30 cellular contexts compared by ENCODE assay signal in the genomic region with DNA sequence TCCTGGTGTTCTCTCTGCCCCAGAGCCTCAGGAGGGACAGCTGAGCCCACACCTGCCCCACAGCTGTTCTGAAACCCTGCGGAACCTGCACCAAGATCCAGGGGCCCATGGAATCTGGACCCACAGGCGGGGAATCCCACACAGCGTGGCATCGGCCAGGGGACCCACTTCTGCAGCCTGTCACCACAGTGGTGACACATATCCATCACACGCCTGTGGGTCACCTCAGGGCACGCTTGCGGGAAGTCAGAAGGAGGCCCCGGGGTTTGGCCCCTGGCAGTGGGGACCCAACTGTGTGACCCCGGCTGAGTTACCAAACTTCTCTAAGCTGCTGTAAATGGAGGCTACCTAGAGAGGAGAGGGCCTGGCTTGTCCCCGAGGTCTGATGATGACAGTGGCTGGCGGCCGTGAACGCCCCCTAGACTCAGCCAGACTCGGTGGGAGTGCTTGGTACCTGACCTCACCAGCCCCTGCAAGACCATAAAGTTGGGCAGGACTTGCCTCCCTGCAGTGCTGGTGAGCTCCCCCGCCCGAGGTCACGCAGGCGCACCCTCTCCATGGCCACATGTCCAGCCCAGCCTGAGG. TPM values are rescaled to one million over a fixed set of nuclear protein-coding genes. Genes with fewer than 3 reads are reported as not detected.
DNase-seq lines count a peak whose midpoint lies in the region; FAIRE-seq and TF ChIP-seq lines count a peak whose summit lies in the region.
"Had no signal": no experiment of that assay in that cellular context is flagged by ENCODE, and none has a peak within 500 bp of the region (broad histone marks: within the 10 kb centered on the region; RNA-seq: fewer than 3 reads in every experiment).

No MANE protein-coding gene starts in this region.

- peaks cover 7% of the 10 kb centered on the region for H3K27me3 Mint-ChIP-seq in glutamatergic neuron (ENCODE audit: unreplicated experiment)
- peaks cover 74% of the 10 kb centered on the region for H3K27me3 Mint-ChIP-seq in endodermal cell (ENCODE audit: insufficient read depth)

- DNase-seq in HTR-8/SVneo (ENCODE audit: insufficient read length, low spot score) (no peak), H1 (ENCODE audit: low read depth in 1 of 2, low spot score in 2 of 2) (no peak), glutamatergic neuron (no peak), endodermal cell (no peak), GM12892 (ENCODE audit: insufficient read length) (no peak)
- DNase-seq: 8988T; ACHN; BE2C; C1 segment of cervical spinal cord; CD4-positive, CD25-positive, alpha-beta regulatory T cell; CD8-positive, alpha-beta memory T cell; COR-L47; DMS 273 treated with DMSO at 0.1 percent for 48 hours; DMS153; DMS53; DMS79; DND-41; EL; GDM1 had no signal

- H3K36me3 ChIP-seq in HEK293 (ENCODE audit: control insufficient read depth in 2 of 2, insufficient read depth in 1 of 2, low read length in 2 of 2) (no peaks in the 10 kb centered on the region), H1 (ENCODE audit: control insufficient read depth in 2 of 4, insufficient read depth in 4 of 4, low read length in 3 of 4) (no peaks in the 10 kb centered on the region), endodermal cell (ENCODE audit: control insufficient read depth, insufficient read depth, low read length) (no peaks in the 10 kb centered on the region)
- H3K36me3 ChIP-seq: BE2C, BLaER1 had no signal

- no peak overlapping the region for H2BK5ac ChIP-seq in H1 (ENCODE audit: low read depth, low read length)

- no peak overlapping the region for H3K9ac ChIP-seq in H1 (replicated peaks in 1 of 4; ENCODE audit: extremely low read depth in 1 of 4, low read depth in 3 of 4, low read length in 3 of 4)
- no peak overlapping the region for H3K9ac ChIP-seq in endodermal cell (ENCODE audit: extremely low read depth, low read length, poor library complexity, severe bottlenecking)
- H3K9ac ChIP-seq: BLaER1 had no signal

- no peak overlapping the region for H2AK5ac ChIP-seq in H1 (ENCODE audit: low read depth, low read length)

- H4K8ac ChIP-seq in H1 (ENCODE audit: extremely low read depth, insufficient read depth, low read length), result no peak overlapping the region

- H4K5ac ChIP-seq in H1 (ENCODE audit: insufficient read length, low read depth, low read length), result no peak overlapping the region

- no peak overlapping the region for H3K4me2 ChIP-seq in H1 (ENCODE audit: insufficient read depth in 1 of 2, low read depth in 2 of 2, low read length in 2 of 2)

- CTCF ChIA-PET in HEK293 (lab: Yijun Ruan, JAX) (interaction anchor here (0.7 kb wide), 1 partner anchor 83 kb away, joined by 3 read pairs; no protein-coding TSS in a partner anchor), H1 (lab: Charles Lee; ENCODE audit: partially characterized antibody) (interaction anchor here (1.1 to 2.2 kb wide), 4 partner anchors 10 to 245 kb away, joined by 3 to 6 read pairs (median 3); no protein-coding TSS in a partner anchor)

- H3K36me3 Mint-ChIP-seq in glutamatergic neuron (ENCODE audit: unreplicated experiment), result no peaks in the 10 kb centered on the region
- no peaks in the 10 kb centered on the region for H3K36me3 Mint-ChIP-seq in endodermal cell (ENCODE audit: low read depth)
- H3K36me3 Mint-ChIP-seq: CD14-positive monocyte; CD4-positive, alpha-beta memory T cell; CD4-positive, CD25-positive, alpha-beta regulatory T cell; CD8-positive, alpha-beta memory T cell had no signal

- no peak overlapping the region for H3K18ac ChIP-seq in H1 (ENCODE audit: extremely low read depth, low read length)

- H3K27ac Mint-ChIP-seq in glutamatergic neuron (ENCODE audit: unreplicated experiment) (no peak overlapping the region), endodermal cell (no peak overlapping the region)
- H3K27ac Mint-ChIP-seq: CD14-positive monocyte; CD4-positive, CD25-positive, alpha-beta regulatory T cell; CD8-positive, alpha-beta memory T cell had no signal

- H3K4me3 Mint-ChIP-seq in glutamatergic neuron (ENCODE audit: unreplicated experiment), result no peak overlapping the region
- H3K4me3 Mint-ChIP-seq in endodermal cell, result no peak overlapping the region
- H3K4me3 Mint-ChIP-seq: CD4-positive, alpha-beta memory T cell; CD4-positive, CD25-positive, alpha-beta regulatory T cell; CD8-positive, alpha-beta memory T cell had no signal

- H3K4me1 ChIP-seq in HEK293 (ENCODE audit: control insufficient read depth, insufficient read depth, low read length) (peaks cover 2% of the 10 kb centered on the region; the same call in 1 of the 2 replicates), H1 (replicated peaks in 1 of 4; ENCODE audit: control insufficient read depth in 3 of 4, insufficient read depth in 4 of 4, low read length in 3 of 4) (peaks cover 0 to 34% (median 16%) of the 10 kb centered on the region in 4 experiments; a peak in 6 of 7 replicates), endodermal cell (ENCODE audit: control insufficient read depth, insufficient read depth, low read length) (peaks cover 4% of the 10 kb centered on the region)

- no peak overlapping the region for H3K14ac ChIP-seq in H1 (ENCODE audit: insufficient read length)

- H3K9me3 Mint-ChIP-seq in glutamatergic neuron (ENCODE audit: unreplicated experiment), result peaks cover 7% of the 10 kb centered on the region
- H3K9me3 Mint-ChIP-seq in endodermal cell, result no peaks in the 10 kb centered on the region
- H3K9me3 Mint-ChIP-seq: CD4-positive, alpha-beta memory T cell; CD8-positive, alpha-beta memory T cell had no signal

- H2BK120ac ChIP-seq in H1 (replicated peaks; ENCODE audit: low read depth, low read length), result no peak overlapping the region

- peaks cover 9 to 64% (median 43%) of the 10 kb centered on the region in 4 experiments for H3K27me3 ChIP-seq in H1 (replicated peaks in 1 of 4; ENCODE audit: control insufficient read depth in 3 of 4, extremely low read depth in 1 of 4, insufficient read depth in 3 of 4, low read length in 3 of 4)
- peaks cover 86% of the 10 kb centered on the region for H3K27me3 ChIP-seq in endodermal cell (ENCODE audit: control insufficient read depth, insufficient read depth, low read length, poor library complexity, severe bottlenecking)

- 0 out of 2 replicates have a peak overlapping the region, but pooled peaks have one; percentile 61 for H2BK15ac ChIP-seq in H1 (ENCODE audit: low read length)

- no peak overlapping the region; the same call in 1 of the 2 replicates for H2BK12ac ChIP-seq in H1 (ENCODE audit: low read depth, low read length)

- TF ChIP-seq EP300 in H1 (IDR thresholded peaks at IDR 0.05; ENCODE audit: borderline replicate concordance in 1 of 2, low read depth in 2 of 2, low read length in 2 of 2), result no peak

- H3K56ac ChIP-seq in H1 (replicated peaks; ENCODE audit: insufficient read length, low read depth, low read length), result no peak overlapping the region

- no peaks in the 10 kb centered on the region for H3K79me2 ChIP-seq in H1 (ENCODE audit: control insufficient read depth in 1 of 2, insufficient read depth in 2 of 2, low read length in 2 of 2)

- peaks cover 21% of the 10 kb centered on the region; the same call in 1 of the 2 replicates for H3K23me2 ChIP-seq in H1 (ENCODE audit: low read depth, low read length)

- no peak overlapping the region for H3K4ac ChIP-seq in H1 (replicated peaks; ENCODE audit: insufficient read length, low read depth, low read length)

- TF ChIP-seq CTCF in HEK293 (tag by site-specific recombination; IDR thresholded peaks at IDR 0.05) (no peak), H1 (IDR thresholded peaks at IDR 0.05; ENCODE audit: control extremely low read depth in 1 of 3, insufficient read depth in 1 of 3, low read depth in 1 of 3, low read length in 3 of 3) (no peak), glutamatergic neuron (IDR thresholded peaks at IDR 0.05; ENCODE audit: partially characterized antibody, unreplicated experiment) (no peak), endodermal cell (conservative IDR thresholded peaks at IDR 0.05) (no peak)

- POLR2A ChIA-PET in HEK293 (lab: Yijun Ruan, JAX), result no interaction called here
- POLR2A ChIA-PET in H1 (lab: Charles Lee; ENCODE audit: partially characterized antibody), result interaction anchor here (0.7 to 1.6 kb wide), 2 partner anchors 31 to 51 kb away, joined by 3 read pairs; no protein-coding TSS in a partner anchor

- H4K20me1 ChIP-seq in H1 (replicated peaks in 1 of 2; ENCODE audit: control insufficient read depth in 1 of 2, insufficient read depth in 2 of 2, low read length in 2 of 2), result peaks cover 6 to 18% of the 10 kb centered on the region in 2 experiments

- peaks cover 5% of the 10 kb centered on the region for H3K4me1 Mint-ChIP-seq in glutamatergic neuron (ENCODE audit: low read depth, unreplicated experiment)
- peaks cover 3% of the 10 kb centered on the region for H3K4me1 Mint-ChIP-seq in endodermal cell
- H3K4me1 Mint-ChIP-seq: CD14-positive monocyte had no signal

- H3K4me3 ChIP-seq in HEK293 (ENCODE audit: low read depth, low read length) (no peak overlapping the region), H1 (ENCODE audit: extremely low read depth in 1 of 4, insufficient read depth in 2 of 4, low read depth in 3 of 4, low read length in 4 of 4) (no peak overlapping the region), endodermal cell (ENCODE audit: low read length) (no peak overlapping the region)
- H3K4me3 ChIP-seq: BLaER1, GM12878 had no signal

- FAIRE-seq in HTR-8/SVneo (lab: Jason Lieb, UNC) (peak; percentile 63), H1 (lab: Jason Lieb, UNC) (no peak), GM12892 (lab: Jason Lieb, UNC) (no peak)
- FAIRE-seq: A204.1, GM12878, GM19239 had no signal

- H3K27ac ChIP-seq in HEK293 (ENCODE audit: extremely low read depth, low read depth, low read length) (no peak overlapping the region), H1 (ENCODE audit: low read depth, low read length) (no peak overlapping the region), endodermal cell (ENCODE audit: low read depth, low read length) (no peak overlapping the region)
- H3K27ac ChIP-seq: BLaER1 had no signal

- no peaks in the 10 kb centered on the region for H3K79me1 ChIP-seq in H1 (ENCODE audit: low read depth, low read length)

- no peak for TF ChIP-seq RAD21 in H1 (IDR thresholded peaks at IDR 0.05 in 1 of 2, conservative IDR thresholded peaks at IDR 0.05 in 1 of 2; ENCODE audit: low read depth in 2 of 2, low read length in 2 of 2)

- H2AFZ ChIP-seq in H1 (ENCODE audit: low read length), result no peak overlapping the region

- no peak overlapping the region for H4K91ac ChIP-seq in H1 (replicated peaks; ENCODE audit: insufficient read length, low read length)

- no peak overlapping the region for H2BK20ac ChIP-seq in H1 (ENCODE audit: low read length)

- WGBS in H1 (ENCODE audit: extremely low coverage in 1 of 2, insufficient coverage in 1 of 2, insufficient read length in 1 of 2, insufficient replicate concordance in 2 of 2, low coverage in 1 of 2, low lambda C conversion rate in 2 of 2, missing lambda C conversion rate in 1 of 2), 2 experiments, result 96% methylated on average over 12 of the region's 18 CpGs; no CpG with 5 or more reads in 1 of the 2 experiments
- 84 to 87% methylated on average over 15 to 18 of the region's 18 CpGs for WGBS in endodermal cell (ENCODE audit: insufficient coverage in 1 of 2, insufficient read length in 1 of 2), 2 experiments

- TF ChIP-seq POLR2A in H1 (IDR thresholded peaks at IDR 0.05; ENCODE audit: control extremely low read depth in 1 of 2, low read depth in 2 of 2, low read length in 2 of 2) (no peak), GM12892 (IDR thresholded peaks at IDR 0.05; ENCODE audit: low read depth, low read length) (no peak)

- H3K9me3 ChIP-seq in HEK293 (ENCODE audit: control insufficient read depth, insufficient read depth, low read depth, low read length) (no peaks in the 10 kb centered on the region), H1 (ENCODE audit: insufficient read depth in 2 of 2, low read depth in 1 of 2, low read length in 1 of 2) (no peaks in the 10 kb centered on the region), endodermal cell (ENCODE audit: control insufficient read depth, low read length) (no peaks in the 10 kb centered on the region)
- H3K9me3 ChIP-seq: BE2C, BLaER1 had no signal

- H3K23ac ChIP-seq in H1 (ENCODE audit: insufficient read length), result no peak overlapping the region

RNA-seq across cellular contexts. Expression of a gene that starts 2.3 kb away (rescaled TPM):
- 4.4 and 4.5 TPM in 2 replicates for total RNA-seq in H1 (2021; fragmentation: NEBNext Ultra II Directional; extraction: Animal tissue kit (Norgen Biotek cat#: 25700))
- polyA plus RNA-seq in H1 (2011; rRNA removed), result 2.0 and 3.1 TPM in 2 replicates
- polyA plus RNA-seq in H1 (2011; cell fraction: cytosol; rRNA removed), result 1.1 TPM
- 6.5 TPM for polyA plus RNA-seq in H1 (2011; cell fraction: nucleus; rRNA removed)
- polyA plus RNA-seq in H1 (2012, experiment 1 of 2), result 2.9 to 8.2 TPM (median 6.9 TPM) in 4 replicates
- 5.6 TPM for polyA plus RNA-seq in H1 (2012, experiment 2 of 2)
- 3.7 TPM for polyA plus RNA-seq in H1 (2013, experiment 1 of 2)
- polyA plus RNA-seq in H1 (2013, experiment 2 of 2), result 4.0 TPM
- 0.54 and 0.66 TPM in 2 replicates for polyA minus RNA-seq in H1 (2011; rRNA and poly(A)+ RNA removed)
- polyA minus RNA-seq in H1 (2011; cell fraction: cytosol; rRNA and poly(A)+ RNA removed), result 3.4 TPM
- polyA minus RNA-seq in H1 (2011; cell fraction: nucleus; rRNA and poly(A)+ RNA removed), result 1.6 TPM
- 13.7 TPM for total RNA-seq in glutamatergic neuron (ENCODE audit: unreplicated experiment)
- under 1 TPM in 1 of 2 donors, not detected in 1; 0.44 TPM for total RNA-seq in endodermal cell
- polyA plus RNA-seq in endodermal cell (2013, experiment 1 of 2), result 1.5 TPM
- 1.4 TPM for polyA plus RNA-seq in endodermal cell (2013, experiment 2 of 2)
- polyA plus RNA-seq in GM12892 (2012; ENCODE audit: missing spikeins), result not detected
- total RNA-seq: A673; CD4-positive, alpha-beta memory T cell; CD4-positive, CD25-positive, alpha-beta regulatory T cell; CD8-positive, alpha-beta memory T cell; Daoy; G401; GM12878 had no signal
- polyA plus RNA-seq: AG04450; CD14-positive monocyte; CD4-positive, alpha-beta memory T cell; CD4-positive, CD25-positive, alpha-beta regulatory T cell; CD8-positive, alpha-beta memory T cell; GM12878 had no signal

RNA-seq across cellular contexts. Expression of a gene that starts 16.0 kb away (rescaled TPM):
- 42.4 and 42.6 TPM in 2 replicates for total RNA-seq in H1 (2021; fragmentation: NEBNext Ultra II Directional; extraction: Animal tissue kit (Norgen Biotek cat#: 25700))
- polyA plus RNA-seq in H1 (2011; rRNA removed), result 11.7 and 16.9 TPM in 2 replicates
- 17.9 TPM for polyA plus RNA-seq in H1 (2011; cell fraction: cytosol; rRNA removed)
- polyA plus RNA-seq in H1 (2011; cell fraction: nucleus; rRNA removed), result 47.6 TPM
- 21.7 to 24.9 TPM (median 23.7 TPM) in 4 replicates for polyA plus RNA-seq in H1 (2012, experiment 1 of 2)
- 5.0 TPM for polyA plus RNA-seq in H1 (2012, experiment 2 of 2)
- polyA plus RNA-seq in H1 (2013, experiment 1 of 2), result 17.0 TPM
- 15.9 TPM for polyA plus RNA-seq in H1 (2013, experiment 2 of 2)
- 51.4 and 59.5 TPM in 2 replicates for polyA minus RNA-seq in H1 (2011; rRNA and poly(A)+ RNA removed)
- 16.6 TPM for polyA minus RNA-seq in H1 (2011; cell fraction: cytosol; rRNA and poly(A)+ RNA removed)
- polyA minus RNA-seq in H1 (2011; cell fraction: nucleus; rRNA and poly(A)+ RNA removed), result 25.7 TPM
- total RNA-seq in glutamatergic neuron (ENCODE audit: unreplicated experiment), result 42.6 TPM
- 10 to 100 TPM; 46.7 to 50.3 TPM for total RNA-seq in endodermal cell
- polyA plus RNA-seq in endodermal cell (2013, experiment 1 of 2), result 21.6 TPM
- 22.1 TPM for polyA plus RNA-seq in endodermal cell (2013, experiment 2 of 2)
- 15.3 TPM for polyA plus RNA-seq in GM12892 (2012; ENCODE audit: missing spikeins)

RNA-seq across cellular contexts. Expression of a gene that starts 39.5 kb away (rescaled TPM):
- 22.8 and 24.1 TPM in 2 replicates for total RNA-seq in H1 (2021; fragmentation: NEBNext Ultra II Directional; extraction: Animal tissue kit (Norgen Biotek cat#: 25700))
- polyA plus RNA-seq in H1 (2011; rRNA removed), result 14.4 and 24.7 TPM in 2 replicates
- polyA plus RNA-seq in H1 (2011; cell fraction: cytosol; rRNA removed), result 18.4 TPM
- 19.7 TPM for polyA plus RNA-seq in H1 (2011; cell fraction: nucleus; rRNA removed)
- polyA plus RNA-seq in H1 (2012, experiment 1 of 2), result 17.7 to 22.3 TPM (median 18.6 TPM) in 4 replicates
- polyA plus RNA-seq in H1 (2012, experiment 2 of 2), result 18.3 TPM
- polyA plus RNA-seq in H1 (2013, experiment 1 of 2), result 23.6 TPM
- polyA plus RNA-seq in H1 (2013, experiment 2 of 2), result 23.9 TPM
- 7.7 and 10.8 TPM in 2 replicates for polyA minus RNA-seq in H1 (2011; rRNA and poly(A)+ RNA removed)
- 8.8 TPM for polyA minus RNA-seq in H1 (2011; cell fraction: cytosol; rRNA and poly(A)+ RNA removed)
- 12.1 TPM for polyA minus RNA-seq in H1 (2011; cell fraction: nucleus; rRNA and poly(A)+ RNA removed)
- 27.1 TPM for total RNA-seq in glutamatergic neuron (ENCODE audit: unreplicated experiment)
- 10 to 100 TPM; 28.2 to 29.6 TPM for total RNA-seq in endodermal cell
- polyA plus RNA-seq in endodermal cell (2013, experiment 1 of 2), result 23.8 TPM
- 21.6 TPM for polyA plus RNA-seq in endodermal cell (2013, experiment 2 of 2)
- polyA plus RNA-seq in GM12892 (2012; ENCODE audit: missing spikeins), result 18.0 TPM
